22 cellular contexts compared by ENCODE assay signal in the genomic region with DNA sequence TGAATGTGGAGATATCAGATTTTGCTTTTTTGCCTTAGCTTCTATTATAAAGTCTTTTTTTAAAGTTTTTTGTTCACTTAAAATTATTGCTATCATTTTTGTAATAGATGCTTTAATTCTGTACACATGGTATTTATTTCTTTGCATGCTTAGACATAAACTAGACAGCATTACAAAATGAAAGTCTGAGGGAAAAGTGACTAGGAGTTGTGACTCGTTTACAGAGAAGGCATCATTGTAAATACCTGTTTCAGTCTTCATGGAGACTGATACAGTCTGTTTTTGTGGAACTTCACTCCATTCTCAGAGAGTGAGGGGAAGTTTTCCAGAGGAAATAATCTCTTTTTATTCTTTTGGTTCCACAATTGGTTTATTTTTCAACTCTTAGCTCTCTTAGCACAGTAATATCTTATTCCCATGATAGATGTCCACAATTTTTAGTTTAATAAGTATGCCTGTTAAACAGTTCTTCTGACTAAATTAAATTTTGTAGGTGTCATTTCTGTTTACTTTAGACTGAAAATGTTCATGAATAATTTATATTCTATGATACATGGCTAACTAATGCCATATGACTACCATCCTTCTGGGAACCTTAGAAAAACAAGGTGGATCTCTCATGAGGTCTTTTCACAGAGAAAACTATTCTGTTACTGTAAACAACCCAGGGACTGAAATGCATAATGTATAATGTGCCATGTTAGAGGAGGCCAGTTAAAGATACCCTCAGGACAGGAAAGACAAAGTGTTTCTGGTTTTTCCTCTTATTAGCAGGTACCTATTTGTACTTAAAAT.
DNase-seq lines count a peak whose midpoint lies in the region; ATAC-seq and TF ChIP-seq lines count a peak whose summit lies in the region.
"Had no signal": no experiment of that assay in that cellular context is flagged by ENCODE, and none has a peak within 500 bp of the region (broad histone marks: within the 10 kb centered on the region; RNA-seq: fewer than 3 reads in every experiment).

No MANE protein-coding gene starts in this region.

- no peak for TF ChIP-seq POLR2A in breast epithelium (IDR thresholded peaks at IDR 0.05)
- no peak for TF ChIP-seq POLR2A in sigmoid colon (IDR thresholded peaks at IDR 0.05)

- H3K4me3 Mint-ChIP-seq in MCF 10A (ENCODE audit: unreplicated experiment) = no peak overlapping the region
- H3K4me3 Mint-ChIP-seq in activated naive CD8-positive, alpha-beta T cell treated with anti-CD3 and anti-CD28 coated beads, Interleukin-2, amount 50 U/mL, for 24 hours = no peak overlapping the region
- H3K4me3 Mint-ChIP-seq: nephron; stimulated activated naive B cell treated with anti-CD40 and anti-IgM and Interleukin-4, amounts not matched to agents 10 μg/mL and 1 μg/mL and 100 μg/mL, for 72 hours had no signal

- H3K36me3 Mint-ChIP-seq in MCF 10A (ENCODE audit: insufficient read depth, unreplicated experiment) = peaks cover 9% of the 10 kb centered on the region
- H3K36me3 Mint-ChIP-seq in activated naive CD8-positive, alpha-beta T cell treated with anti-CD3 and anti-CD28 coated beads, Interleukin-2, amount 50 U/mL, for 24 hours (ENCODE audit: low read depth) = no peaks in the 10 kb centered on the region
- H3K36me3 Mint-ChIP-seq: stimulated activated naive B cell treated with anti-CD40 and anti-IgM and Interleukin-4, amounts not matched to agents 10 μg/mL and 1 μg/mL and 100 μg/mL, for 72 hours had no signal

- no peaks in the 10 kb centered on the region for H3K9me3 Mint-ChIP-seq in MCF 10A (ENCODE audit: unreplicated experiment)
- H3K9me3 Mint-ChIP-seq in activated naive CD8-positive, alpha-beta T cell treated with anti-CD3 and anti-CD28 coated beads, Interleukin-2, amount 50 U/mL, for 24 hours = no peaks in the 10 kb centered on the region
- H3K9me3 Mint-ChIP-seq: activated T-helper 2 cell treated with anti-CD3 and anti-CD28 coated beads, Interferon-gamma antibody, Interleukin-2, Interleukin-4, amounts not matched to agents 10 μg/mL and 5 μg/mL and 100 μg/mL, durations not matched to agents 14 hours and 24 hours and 36 hours; nephron; stimulated activated naive B cell treated with anti-CD40 and anti-IgM and Interleukin-4, amounts not matched to agents 10 μg/mL and 1 μg/mL and 100 μg/mL, for 72 hours had no signal

- intact Hi-C loops in breast epithelium (cut with DNase I; ENCODE audit: low total_unique reads) (no loop called here), MCF 10A (cut with micrococcal nuclease) (no loop called here), sigmoid colon (cut with DNase I) (no loop called here)

- no peaks in the 10 kb centered on the region for H3K4me1 Mint-ChIP-seq in MCF 10A (ENCODE audit: insufficient read depth, unreplicated experiment)
- H3K4me1 Mint-ChIP-seq in activated naive CD8-positive, alpha-beta T cell treated with anti-CD3 and anti-CD28 coated beads, Interleukin-2, amount 50 U/mL, for 24 hours = no peaks in the 10 kb centered on the region
- H3K4me1 Mint-ChIP-seq: nephron; stimulated activated naive B cell treated with anti-CD40 and anti-IgM and Interleukin-4, amounts not matched to agents 10 μg/mL and 1 μg/mL and 100 μg/mL, for 72 hours had no signal

- POLR2A ChIA-PET in MCF 10A (lab: Yijun Ruan, JAX) = no interaction called here

- WGBS in sigmoid colon, 2 donors = 70 to 80% methylated on average over 1 of the region's 1 CpG

- ATAC-seq in foreskin keratinocyte = no peak
- ATAC-seq in GM18517 (IDR thresholded peaks at IDR 0.05; ENCODE audit: unreplicated experiment) = no peak
- ATAC-seq in activated naive CD8-positive, alpha-beta T cell treated with anti-CD3 and anti-CD28 coated beads, Interleukin-2, amount 50 U/mL, for 24 hours = no peak
- ATAC-seq: activated CD4-positive, CD25-positive, alpha-beta regulatory T cell treated with anti-CD3 and anti-CD28 coated beads, Interleukin-2, amount 50 U/mL, for 24 hours; HCT116; heart left ventricle; stimulated activated naive B cell treated with anti-CD40 and anti-IgM and Interleukin-4, amounts not matched to agents 10 μg/mL and 1 μg/mL and 100 μg/mL, for 72 hours had no signal

- BruUV-seq in MCF 10A (replicated peaks; lab: Mats Ljungman, UMichigan) = no TSS peak

- H3K4me1 ChIP-seq in breast epithelium (peaks cover 0 to 4% of the 10 kb centered on the region in 2 donors), foreskin keratinocyte (no peaks in the 10 kb centered on the region), sigmoid colon (peaks cover 0 to 5% (median 0%) of the 10 kb centered on the region in 4 donors)
- H3K4me1 ChIP-seq: prostate gland, SJCRH30 had no signal

- H3K27ac ChIP-seq in breast epithelium = peak overlapping the region; percentile 27 to 40
- H3K27ac ChIP-seq in foreskin keratinocyte = peak overlapping the region; percentile 9
- H3K27ac ChIP-seq in sigmoid colon = no peak overlapping the region
- H3K27ac ChIP-seq: heart left ventricle, prostate gland, SJCRH30 had no signal

- no peak overlapping the region for H3K4me3 ChIP-seq in breast epithelium
- no peak overlapping the region for H3K4me3 ChIP-seq in astrocyte of the spinal cord (ENCODE audit: low read depth, low read length)
- no peak overlapping the region for H3K4me3 ChIP-seq in sigmoid colon
- H3K4me3 ChIP-seq: heart left ventricle, MG63, prostate gland, SJCRH30 had no signal

- H3K27ac Mint-ChIP-seq in MCF 10A (ENCODE audit: low read depth, unreplicated experiment) = no peak overlapping the region
- no peak overlapping the region for H3K27ac Mint-ChIP-seq in activated naive CD8-positive, alpha-beta T cell treated with anti-CD3 and anti-CD28 coated beads, Interleukin-2, amount 50 U/mL, for 24 hours
- H3K27ac Mint-ChIP-seq: activated T-helper 2 cell treated with anti-CD3 and anti-CD28 coated beads, Interferon-gamma antibody, Interleukin-2, Interleukin-4, amounts not matched to agents 10 μg/mL and 5 μg/mL and 100 μg/mL, durations not matched to agents 14 hours and 24 hours and 36 hours; stimulated activated naive B cell treated with anti-CD40 and anti-IgM and Interleukin-4, amounts not matched to agents 10 μg/mL and 1 μg/mL and 100 μg/mL, for 72 hours had no signal

- H3K9me3 ChIP-seq in breast epithelium (no peaks in the 10 kb centered on the region), sigmoid colon (no peaks in the 10 kb centered on the region)
- H3K9me3 ChIP-seq: heart left ventricle, MG63, prostate gland, SJCRH30 had no signal

- H3K27me3 ChIP-seq in breast epithelium (no peaks in the 10 kb centered on the region), foreskin keratinocyte (no peaks in the 10 kb centered on the region), sigmoid colon (no peaks in the 10 kb centered on the region)
- H3K27me3 ChIP-seq: heart left ventricle, MG63, SJCRH30 had no signal

- CTCF ChIA-PET in MCF 10A (lab: Yijun Ruan, JAX) = no interaction called here

- H3K27me3 Mint-ChIP-seq in MCF 10A (ENCODE audit: insufficient read depth, unreplicated experiment) = no peaks in the 10 kb centered on the region
- peaks cover 2% of the 10 kb centered on the region for H3K27me3 Mint-ChIP-seq in activated naive CD8-positive, alpha-beta T cell treated with anti-CD3 and anti-CD28 coated beads, Interleukin-2, amount 50 U/mL, for 24 hours

- in situ Hi-C loops in astrocyte of the spinal cord (cut with HindIII; ENCODE audit: low sequenced_read_pairs) = no loop called here

- TF ChIP-seq CTCF in breast epithelium (IDR thresholded peaks at IDR 0.05) (no peak), MCF 10A (IDR thresholded peaks at IDR 0.05; ENCODE audit: unreplicated experiment) (no peak), astrocyte of the spinal cord (IDR thresholded peaks at IDR 0.05; ENCODE audit: low read depth, low read length) (no peak), foreskin keratinocyte (conservative IDR thresholded peaks at IDR 0.05) (no peak), sigmoid colon (IDR thresholded peaks at IDR 0.05) (no peak)

- TF ChIP-seq EP300 in sigmoid colon (IDR thresholded peaks at IDR 0.05) = no peak

- DNase-seq in breast epithelium (ENCODE audit: low spot score in 2 of 2) = no peak
- no peak for DNase-seq in MCF 10A (ENCODE audit: unreplicated experiment)
- peak; percentile 29 for DNase-seq in astrocyte of the spinal cord (ENCODE audit: low read depth, low spot score)
- DNase-seq in foreskin keratinocyte = no peak
- no peak for DNase-seq in T-helper 1 cell
- DNase-seq in sigmoid colon = no peak
- no peak for DNase-seq in activated naive CD8-positive, alpha-beta T cell treated with anti-CD3 and anti-CD28 coated beads, Interleukin-2, amount 50 U/mL, for 24 hours
- DNase-seq: amygdala; DND-41; heart left ventricle; mesendoderm; MG63; NCI-H1694; SJCRH30; stimulated activated naive B cell treated with anti-CD40 and anti-IgM and Interleukin-4, amounts not matched to agents 10 μg/mL and 1 μg/mL and 100 μg/mL, for 72 hours; T-helper 9 cell had no signal

- H3K36me3 ChIP-seq in breast epithelium = no peaks in the 10 kb centered on the region
- H3K36me3 ChIP-seq in sigmoid colon = peaks cover 0 to 4% (median 0%) of the 10 kb centered on the region in 4 donors
- H3K36me3 ChIP-seq: MG63, prostate gland, SJCRH30 had no signal

Comparison
In these comparisons a context has a peak if more than half of its experiments do, and no peak if none do; other contexts are left out.
1. H3K27ac ChIP-seq: peak in breast epithelium (2 of 2) and foreskin keratinocyte (single experiment); none in sigmoid colon (0 of 4).